Comparison of ENCODE assay signal across 8 cellular contexts in genomic region chr15:93073465-93073952, GRCh38. TPM values are rescaled to one million over a fixed set of nuclear protein-coding genes. Genes with fewer than 3 reads are reported as not detected.
DNase-seq lines count a peak whose midpoint lies in the region; ATAC-seq and TF ChIP-seq lines count a peak whose summit lies in the region.

No MANE protein-coding gene starts in this region.

- peak overlapping the region; percentile 75 for H3K4me3 Mint-ChIP-seq in activated T-cell treated with anti-CD3 and anti-CD28 coated beads, Interleukin-2, amount 50 U/mL, for 4 hours
- H3K4me3 Mint-ChIP-seq in endothelial cell (ENCODE audit: unreplicated experiment) = peak overlapping the region; percentile 89
- peak overlapping the region; percentile 75 to 90 (median 86) for H3K4me3 Mint-ChIP-seq in naive thymus-derived CD8-positive, alpha-beta T cell

- intact Hi-C loops in uterus (cut with DNase I; ENCODE audit: low total_unique reads) = no loop called here

- H3K27ac Mint-ChIP-seq in endothelial cell (ENCODE audit: unreplicated experiment) = no peak overlapping the region
- peak overlapping the region in 1 of 10 donors; percentile 83 for H3K27ac Mint-ChIP-seq in naive thymus-derived CD8-positive, alpha-beta T cell

- no peaks in the 10 kb centered on the region for H3K9me3 ChIP-seq in uterus

- TF ChIP-seq CTCF in endothelial cell (IDR thresholded peaks at IDR 0.05; ENCODE audit: unreplicated experiment) (no peak), uterus (IDR thresholded peaks at IDR 0.05) (peak in 1 of 4 experiments; percentile 2)

- peak overlapping the region; percentile 78 to 95 for H3K4me3 ChIP-seq in uterus

- peaks cover 15% of the 10 kb centered on the region for H3K4me1 Mint-ChIP-seq in activated T-cell treated with anti-CD3 and anti-CD28 coated beads, Interleukin-2, amount 50 U/mL, for 4 hours (ENCODE audit: low read depth)
- peaks cover 6% of the 10 kb centered on the region for H3K4me1 Mint-ChIP-seq in endothelial cell (ENCODE audit: unreplicated experiment)
- H3K4me1 Mint-ChIP-seq in naive thymus-derived CD8-positive, alpha-beta T cell = peaks cover 10 to 25% (median 15%) of the 10 kb centered on the region in 4 donors

- H3K36me3 Mint-ChIP-seq in activated T-cell treated with anti-CD3 and anti-CD28 coated beads, Interleukin-2, amount 50 U/mL, for 4 hours (ENCODE audit: insufficient read depth) = no peaks in the 10 kb centered on the region
- H3K36me3 Mint-ChIP-seq in endothelial cell (ENCODE audit: low read depth, unreplicated experiment) = peaks cover 5% of the 10 kb centered on the region
- no peaks in the 10 kb centered on the region for H3K36me3 Mint-ChIP-seq in naive thymus-derived CD8-positive, alpha-beta T cell

- TF ChIP-seq POLR2A in uterus (IDR thresholded peaks at IDR 0.05) = no peak

- no peaks in the 10 kb centered on the region for H3K9me3 Mint-ChIP-seq in activated T-cell treated with anti-CD3 and anti-CD28 coated beads, Interleukin-2, amount 50 U/mL, for 4 hours
- no peaks in the 10 kb centered on the region for H3K9me3 Mint-ChIP-seq in endothelial cell (ENCODE audit: unreplicated experiment)
- H3K9me3 Mint-ChIP-seq in naive thymus-derived CD8-positive, alpha-beta T cell = peaks cover 0 to 3% (median 0%) of the 10 kb centered on the region in 9 donors

- no peaks in the 10 kb centered on the region for H3K36me3 ChIP-seq in uterus

- DNase-seq in activated T-cell treated with anti-CD3 and anti-CD28 coated beads, Interleukin-2, amount 50 U/mL, for 4 hours = no peak
- DNase-seq in activated T-cell treated with anti-CD3 and anti-CD28 coated beads for 4 hours = no peak
- DNase-seq in endothelial cell (ENCODE audit: low spot score) = no peak
- DNase-seq in naive thymus-derived CD8-positive, alpha-beta T cell = peak in 2 of 10 donors; percentile 7 to 10
- DNase-seq in uterus = peak; percentile 51 to 53
- no peak for DNase-seq in HEK293T (ENCODE audit: extremely low spot score)
- no peak for DNase-seq in NCI-H128 (lab: John Stamatoyannopoulos, UW; ENCODE audit: unreplicated experiment)
- DNase-seq in foreskin melanocyte = no peak

- CTCF ChIA-PET in HEK293T (lab: Yijun Ruan, JAX) = interaction anchor here (0.9 kb wide), 1 partner anchor 43 kb away, joined by 3 read pairs; no protein-coding TSS in a partner anchor

- H3K27me3 Mint-ChIP-seq in activated T-cell treated with anti-CD3 and anti-CD28 coated beads, Interleukin-2, amount 50 U/mL, for 4 hours (ENCODE audit: low read depth) = peaks cover 64% of the 10 kb centered on the region
- peaks cover 9% of the 10 kb centered on the region for H3K27me3 Mint-ChIP-seq in endothelial cell (ENCODE audit: unreplicated experiment)
- peaks cover 30 to 71% (median 51%) of the 10 kb centered on the region in 5 donors for H3K27me3 Mint-ChIP-seq in naive thymus-derived CD8-positive, alpha-beta T cell

- no peaks in the 10 kb centered on the region for H3K27me3 ChIP-seq in uterus

- POLR2A ChIA-PET in naive thymus-derived CD8-positive, alpha-beta T cell (lab: Charles Lee) = no interaction called here
- POLR2A ChIA-PET in HEK293T (lab: Yijun Ruan, JAX) = interaction anchor here (3.5 kb wide), 1 partner anchor 14 kb away, joined by 12 read pairs; no protein-coding TSS in a partner anchor

- peak in 1 of 2 donors; percentile 25 for ATAC-seq in activated T-cell treated with anti-CD3 and anti-CD28 coated beads, Interleukin-2, amount 50 U/mL, for 4 hours
- ATAC-seq in naive thymus-derived CD8-positive, alpha-beta T cell = peak; percentile 30 to 58

- H3K27ac ChIP-seq in uterus = peak overlapping the region; percentile 90 to 94

- no peaks in the 10 kb centered on the region for H3K4me1 ChIP-seq in uterus

TF ChIP-seq in HEK293T, 16 proteins besides CTCF, POLR2A, EP300 and RAD21:
- no peak for TF ChIP-seq SP1 (IDR thresholded peaks at IDR 0.05)
- TF ChIP-seq SUZ12 (IDR thresholded peaks at IDR 0.05) = no peak
- TF ChIP-seq BHLHE40 (IDR thresholded peaks at IDR 0.05; ENCODE audit: borderline replicate concordance) = no peak
- TF ChIP-seq FOXA1 (IDR thresholded peaks at IDR 0.05) = no peak
- TF ChIP-seq CTBP1 (IDR thresholded peaks at IDR 0.05; ENCODE audit: borderline replicate concordance) = no peak
- TF ChIP-seq, protein P1, sequence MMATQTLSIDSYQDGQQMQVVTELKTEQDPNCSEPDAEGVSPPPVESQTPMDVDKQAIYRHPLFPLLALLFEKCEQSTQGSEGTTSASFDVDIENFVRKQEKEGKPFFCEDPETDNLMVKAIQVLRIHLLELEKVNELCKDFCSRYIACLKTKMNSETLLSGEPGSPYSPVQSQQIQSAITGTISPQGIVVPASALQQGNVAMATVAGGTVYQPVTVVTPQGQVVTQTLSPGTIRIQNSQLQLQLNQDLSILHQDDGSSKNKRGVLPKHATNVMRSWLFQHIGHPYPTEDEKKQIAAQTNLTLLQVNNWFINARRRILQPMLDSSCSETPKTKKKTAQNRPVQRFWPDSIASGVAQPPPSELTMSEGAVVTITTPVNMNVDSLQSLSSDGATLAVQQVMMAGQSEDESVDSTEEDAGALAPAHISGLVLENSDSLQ (IDR thresholded peaks at IDR 0.05) = no peak
- TF ChIP-seq NFRKB (IDR thresholded peaks at IDR 0.05) = no peak
- no peak for TF ChIP-seq FOXK2 (IDR thresholded peaks at IDR 0.05)
- no peak for TF ChIP-seq ARNT (IDR thresholded peaks at IDR 0.05)

RNA-seq across cellular contexts. Expression of gene RGMA, which starts 15.5 kb away (rescaled TPM):
- under 1 TPM in 2 of 3 donors, not detected in 1; 0.18 to 0.22 TPM for total RNA-seq in activated T-cell treated with anti-CD3 and anti-CD28 coated beads, Interleukin-2, amount 50 U/mL, for 4 hours
- total RNA-seq in endothelial cell (ENCODE audit: unreplicated experiment) = 5.7 TPM
- total RNA-seq in naive thymus-derived CD8-positive, alpha-beta T cell = not detected
- polyA plus RNA-seq in naive thymus-derived CD8-positive, alpha-beta T cell = not detected
- 10 to 100 TPM in 3 of 4 donors, 1 to 10 TPM in 1; 3.6 to 57.1 (median 25.1) TPM for total RNA-seq in uterus

Comparison
In these comparisons a context has a peak if more than half of its experiments do, and no peak if none do; other contexts are left out.
1. DNase-seq: peak in uterus (2 of 2); none in activated T-cell treated with anti-CD3 and anti-CD28 coated beads, Interleukin-2, amount 50 U/mL, for 4 hours (single experiment), activated T-cell treated with anti-CD3 and anti-CD28 coated beads for 4 hours (single experiment), endothelial cell (single experiment), HEK293T (single experiment), NCI-H128 (single experiment) and foreskin melanocyte (single experiment).
2. Peak in every context shown above with its lines, with median percentiles within 50 percentile points of each other: H3K4me3 Mint-ChIP-seq.